In genomic region chr2:84881581-84882414, GRCh38 we compare ENCODE assay signal across 8 cellular contexts. TPM values are rescaled to one million over a fixed set of nuclear protein-coding genes. Genes with fewer than 3 reads are reported as not detected.
A peak's percentile ranks its signal among the peaks of the same experiment; 100 is the strongest.
DNase-seq lines count a peak whose midpoint lies in the region; ATAC-seq and TF ChIP-seq lines count a peak whose summit lies in the region.

No MANE protein-coding gene starts in this region.

- no peaks in the 10 kb centered on the region for H3K9me3 Mint-ChIP-seq in IgD-negative memory B cell

- TF ChIP-seq CTCF in gastroesophageal sphincter (IDR thresholded peaks at IDR 0.05), result peak; percentile 44 to 79 (median 64)
- TF ChIP-seq CTCF in neutrophil (IDR thresholded peaks at IDR 0.05), result peak; percentile 44

- 2 to 12% methylated on average over 16 to 27 of the region's 29 CpGs for WGBS in gastroesophageal sphincter (ENCODE audit: low coverage in 1 of 2), 2 donors

- H3K4me1 ChIP-seq in gastroesophageal sphincter, result peaks cover 0 to 35% (median 21%) of the 10 kb centered on the region in 3 donors
- peaks cover 26 to 30% of the 10 kb centered on the region in 2 experiments for H3K4me1 ChIP-seq in neutrophil (ENCODE audit: control insufficient read depth in 1 of 2, insufficient read depth in 1 of 2, low read depth in 1 of 2, low read length in 1 of 2)

- H3K36me3 Mint-ChIP-seq in IgD-negative memory B cell, result no peaks in the 10 kb centered on the region

- peak overlapping the region; percentile 41 to 56 for H3K4me3 ChIP-seq in gastroesophageal sphincter
- H3K4me3 ChIP-seq in neutrophil (ENCODE audit: low read depth in 1 of 2, low read length in 1 of 2), result peak overlapping the region; percentile 54 to 65

- peak; percentile 64 for ATAC-seq in GM21576 (IDR thresholded peaks at IDR 0.05; ENCODE audit: unreplicated experiment)
- peak; percentile 79 for ATAC-seq in gastroesophageal sphincter

- no peak for TF ChIP-seq EP300 in gastroesophageal sphincter (IDR thresholded peaks at IDR 0.05)

- peak overlapping the region; percentile 85 to 95 (median 92) for H3K4me3 Mint-ChIP-seq in IgD-negative memory B cell

- H3K27ac ChIP-seq in gastroesophageal sphincter (no peak overlapping the region), neutrophil (no peak overlapping the region), substantia nigra (ENCODE audit: low read depth, low read length, poor library complexity, severe bottlenecking) (no peak overlapping the region)

- peak overlapping the region; percentile 49 to 94 (median 87) for H3K27ac Mint-ChIP-seq in IgD-negative memory B cell

- no peaks in the 10 kb centered on the region for H3K9me3 ChIP-seq in gastroesophageal sphincter
- H3K9me3 ChIP-seq in neutrophil, result no peaks in the 10 kb centered on the region

- peaks cover 9% of the 10 kb centered on the region for H3K27me3 Mint-ChIP-seq in IgD-negative memory B cell

- DNase-seq in DMS79 treated with DMSO at 0.1 percent for 48 hours (lab: John Stamatoyannopoulos, UW), result peak; percentile 74
- peak; percentile 29 for DNase-seq in SHP77 treated with DMSO at 0.1 percent for 48 hours (lab: John Stamatoyannopoulos, UW)
- peak; percentile 87 for DNase-seq in activated gamma-delta T cell treated with Interleukin-2 at 50 U/mL for 16 hours
- peak in 40 of 49 donors; percentile 6 to 73 (median 52) for DNase-seq in substantia nigra (lab: John Stamatoyannopoulos, UW)

- H3K27me3 ChIP-seq in gastroesophageal sphincter (peaks cover 53% of the 10 kb centered on the region), neutrophil (peaks cover 83% of the 10 kb centered on the region)

- peaks cover 16 to 24% (median 17%) of the 10 kb centered on the region in 3 donors for H3K4me1 Mint-ChIP-seq in IgD-negative memory B cell

- TF ChIP-seq POLR2A in gastroesophageal sphincter (IDR thresholded peaks at IDR 0.05), result no peak

- H3K36me3 ChIP-seq in gastroesophageal sphincter (no peaks in the 10 kb centered on the region), neutrophil (no peaks in the 10 kb centered on the region)

RNA-seq across cellular contexts. Expression of gene TRABD2A, which starts 0.9 kb away (rescaled TPM):
- polyA plus RNA-seq in IgD-negative memory B cell, result 5.7 TPM
- 1 to 10 TPM in 2 of 4 donors, under 1 TPM in 2; 0.47 to 2.7 (median 1.4) TPM for total RNA-seq in gastroesophageal sphincter

RNA-seq across cellular contexts. Expression of gene TMSB10, which starts 23.7 kb away (rescaled TPM):
- polyA plus RNA-seq in IgD-negative memory B cell, result 6,394 TPM
- 1,000 to 10,000 TPM in 3 of 4 donors, 100 to 1,000 TPM in 1; 797 to 2,612 (median 1,708) TPM for total RNA-seq in gastroesophageal sphincter

Comparison
In these comparisons a context has a peak if more than half of its experiments do, and no peak if none do; other contexts are left out.
1. DNase-seq: peak in every context shown above with its lines; median percentile 87 in activated gamma-delta T cell treated with Interleukin-2 at 50 U/mL for 16 hours; 74 in DMS79 treated with DMSO at 0.1 percent for 48 hours; 52 in substantia nigra; 29 in SHP77 treated with DMSO at 0.1 percent for 48 hours.